In the genomic region with DNA sequence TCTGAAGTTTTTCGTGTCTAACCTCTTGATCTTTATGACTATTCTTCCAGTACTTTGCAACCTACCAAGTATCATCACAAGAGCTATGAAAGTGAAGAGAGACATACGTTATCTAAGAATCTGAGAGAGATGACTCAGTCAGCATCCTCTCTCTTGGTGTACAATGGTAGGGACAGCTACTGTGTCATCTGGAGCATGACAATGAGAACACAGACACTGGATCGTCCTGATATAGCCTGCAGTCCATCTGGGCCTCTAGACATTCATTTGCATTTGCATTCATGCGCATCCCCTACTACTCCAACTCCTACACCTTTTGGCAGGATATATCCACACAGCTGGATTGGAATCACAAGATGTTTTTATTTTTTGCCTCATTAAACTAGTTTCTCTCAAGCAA, we compare ENCODE assay signal across 12 cellular contexts.
DNase-seq lines count a peak whose midpoint lies in the region; ATAC-seq and TF ChIP-seq lines count a peak whose summit lies in the region.
"Had no signal": no experiment of that assay in that cellular context is flagged by ENCODE, and none has a peak within 500 bp of the region (broad histone marks: within the 10 kb centered on the region; RNA-seq: fewer than 3 reads in every experiment).

No MANE protein-coding gene starts in this region.

- no peaks in the 10 kb centered on the region for H3K9me3 ChIP-seq in body of pancreas

- H3K36me3 ChIP-seq in body of pancreas (replicated peaks in 1 of 2; ENCODE audit: insufficient read depth in 1 of 2, low read depth in 2 of 2) = no peaks in the 10 kb centered on the region

- peak; percentile 93 for ATAC-seq in GM19035 (IDR thresholded peaks at IDR 0.05; ENCODE audit: unreplicated experiment)
- ATAC-seq in HG02763 (IDR thresholded peaks at IDR 0.05; ENCODE audit: unreplicated experiment) = peak; percentile 91
- ATAC-seq in HG03571 (IDR thresholded peaks at IDR 0.05; ENCODE audit: unreplicated experiment) = peak; percentile 95
- no peak for ATAC-seq in left lobe of liver
- ATAC-seq in body of pancreas = no peak
- ATAC-seq: Right ventricle myocardium inferior had no signal

- TF ChIP-seq POLR2A in body of pancreas (IDR thresholded peaks at IDR 0.05) = no peak

- no peaks in the 10 kb centered on the region for H3K4me1 ChIP-seq in body of pancreas

- DNase-seq in COLO668 (lab: John Stamatoyannopoulos, UW; ENCODE audit: unreplicated experiment) (peak; percentile 6), SW480 (ENCODE audit: low spot score) (no peak), left lobe of liver (ENCODE audit: low spot score) (no peak), AG20443 (ENCODE audit: low spot score) (no peak), body of pancreas (no peak)
- DNase-seq: activated CD8-positive, alpha-beta memory T cell treated with anti-CD3 and anti-CD28 coated beads for 24 hours; stimulated activated naive CD4-positive, alpha-beta T cell had no signal

- no peaks in the 10 kb centered on the region for H3K27me3 ChIP-seq in body of pancreas

- 81 to 90% methylated on average over 4 of the region's 4 CpGs for WGBS in body of pancreas, 2 donors

- no peak overlapping the region for H3K27ac ChIP-seq in body of pancreas

- intact Hi-C loops in body of pancreas (cut with DNase I) = loop anchor here (10.0 kb wide), 1 partner anchor 663 kb away; no protein-coding TSS in a partner anchor

- H3K4me3 ChIP-seq in body of pancreas = no peak overlapping the region
- H3K4me3 ChIP-seq: smooth muscle cell had no signal

- TF ChIP-seq CTCF in body of pancreas (IDR thresholded peaks at IDR 0.05) = no peak

Comparison
In these comparisons a context has a peak if more than half of its experiments do, and no peak if none do; other contexts are left out.
1. ATAC-seq: peak in GM19035 (single experiment), HG02763 (single experiment) and HG03571 (single experiment); none in left lobe of liver (single experiment) and body of pancreas (single experiment).